ENCODE assay signal across 20 cellular contexts in genomic region chr17:21681576-21681975, GRCh38. TPM values are rescaled to one million over a fixed set of nuclear protein-coding genes. Genes with fewer than 3 reads are reported as not detected.
"Had no signal": no experiment of that assay in that cellular context is flagged by ENCODE, and none has a peak within 500 bp of the region (broad histone marks: within the 10 kb centered on the region; RNA-seq: fewer than 3 reads in every experiment).

No MANE protein-coding gene starts in this region.

RNA-seq across cellular contexts. Expression of gene KCNJ18, which starts 10.7 kb away (rescaled TPM):
- total RNA-seq: activated CD4-positive, alpha-beta memory T cell treated with anti-CD3 and anti-CD28 coated beads, Interleukin-2, amount 10 ng/mL, durations not matched to agents 7 days and 5 days; activated CD4-positive, alpha-beta T cell treated with anti-CD3 and anti-CD28 coated beads for 36 hours; activated CD4-positive, alpha-beta T cell treated with anti-CD3 and anti-CD28 coated beads, Interleukin-2, amount 10 ng/mL, durations not matched to agents 7 days and 5 days; activated CD8-positive, alpha-beta memory T cell treated with anti-CD3 and anti-CD28 coated beads, Interleukin-2, amount 10 ng/mL, durations not matched to agents 7 days and 5 days; activated CD8-positive, alpha-beta T cell treated with anti-CD3 and anti-CD28 coated beads, Interleukin-2, amount 10 ng/mL, durations not matched to agents 7 days and 5 days; activated naive CD4-positive, alpha-beta T cell treated with anti-CD3 and anti-CD28 coated beads for 36 hours; activated T-cell treated with anti-CD3 and anti-CD28 coated beads, Interleukin-2, amount 50 U/mL, for 4 hours; activated T-cell treated with anti-CD3 and anti-CD28 coated beads, Interleukin-2, amount 50 U/mL, for 72 hours; activated T-helper 1 cell treated with anti-CD3 and anti-CD28 coated beads, Interleukin-12 subunit alpha, Interleukin-12 subunit beta, Interleukin-2, Interleukin-4 antibody, amounts not matched to agents 30 ng/mL and 10 ng/mL and 1 ng/mL, durations not matched to agents 14 hours and 24 hours and 36 hours; activated T-helper 17 cell treated with anti-CD3 and anti-CD28 coated beads, Interleukin-2, amount 50 U/mL, for 72 hours; adrenal gland; aorta; astrocyte; body of pancreas; breast epithelium; T-cell; T-helper 1 cell treated with Interleukin-12 subunit alpha and Interleukin-12 subunit beta and Interleukin-4 antibody, amounts not matched to agents 30 ng/mL and 1 ng/mL, for 36 hours; T-helper 17 cell; T-helper 2 cell treated with Interferon-gamma antibody and Interleukin-4, amounts not matched to agents 100 ng/mL and 5 ng/mL, for 36 hours; WTC11 had no signal
- polyA plus RNA-seq: adrenal gland, aorta had no signal
